ENCODE assay signal across 13 cellular contexts in genomic region chr11:11444027-11444799, GRCh38.
DNase-seq lines count a peak whose midpoint lies in the region; ATAC-seq and TF ChIP-seq lines count a peak whose summit lies in the region.
"Had no signal": no experiment of that assay in that cellular context is flagged by ENCODE, and none has a peak within 500 bp of the region (broad histone marks: within the 10 kb centered on the region; RNA-seq: fewer than 3 reads in every experiment).

No MANE protein-coding gene starts in this region.

- no peaks in the 10 kb centered on the region for H3K9me2 ChIP-seq in MM.1S (replicated peaks; ENCODE audit: insufficient read depth, low read length)

- no peaks in the 10 kb centered on the region for H3K79me2 ChIP-seq in MM.1S (ENCODE audit: low read length)

- H3K27ac ChIP-seq in C4-2B (peak overlapping the region; percentile 15; the same call in 1 of the 2 replicates), gastroesophageal sphincter (peak overlapping the region in 3 of 4 donors; percentile 78 to 86 (median 79)), prostate gland (peak overlapping the region; percentile 51 to 61), MM.1S (ENCODE audit: low read length) (no peak overlapping the region)

- H3K9ac ChIP-seq in MM.1S (ENCODE audit: low read length), result no peak overlapping the region

- H3K4me1 ChIP-seq in gastroesophageal sphincter, result peaks cover 0 to 37% (median 11%) of the 10 kb centered on the region in 3 donors
- H3K4me1 ChIP-seq in prostate gland (replicated peaks), result no peaks in the 10 kb centered on the region
- H3K4me1 ChIP-seq in MM.1S (ENCODE audit: low read length), result no peaks in the 10 kb centered on the region

- no peaks in the 10 kb centered on the region for H4K20me1 ChIP-seq in MM.1S (ENCODE audit: insufficient read depth, low read length)

- DNase-seq in RPMI7951 (ENCODE audit: low read depth) (peak; percentile 65), prostate gland (ENCODE audit: low spot score) (peak; percentile 64), HPDE6-E6E7 (ENCODE audit: extremely low spot score) (no peak), NCI-H2107 treated with DMSO at 0.1 percent for 48 hours (lab: John Stamatoyannopoulos, UW; ENCODE audit: unreplicated experiment) (no peak), hypothalamus (lab: John Stamatoyannopoulos, UW) (no peak), MM.1S (no peak)
- DNase-seq: activated CD8-positive, alpha-beta T cell treated with anti-CD3 and anti-CD28 coated beads for 36 hours; AML-193; GF-D8; NCI-H1436 treated with DMSO at 0.1 percent for 48 hours; stimulated activated CD4-positive, alpha-beta T cell treated with anti-CD3 and anti-CD28 coated beads, Interleukin-4, amount 100 ng/mL, for 4 hours had no signal

- peaks cover 0 to 10% of the 10 kb centered on the region in 2 donors for H3K36me3 ChIP-seq in gastroesophageal sphincter
- H3K36me3 ChIP-seq in prostate gland, result no peaks in the 10 kb centered on the region
- H3K36me3 ChIP-seq in MM.1S (replicated peaks; ENCODE audit: insufficient read depth, low read length), result no peaks in the 10 kb centered on the region

- TF ChIP-seq CTCF in C4-2B (conservative IDR thresholded peaks at IDR 0.05) (no peak), gastroesophageal sphincter (IDR thresholded peaks at IDR 0.05) (no peak), prostate gland (IDR thresholded peaks at IDR 0.05) (no peak), MM.1S (IDR thresholded peaks at IDR 0.05; ENCODE audit: low read length) (no peak)

- H3K4me3 ChIP-seq in gastroesophageal sphincter (no peak overlapping the region), prostate gland (no peak overlapping the region), MM.1S (ENCODE audit: low read length) (no peak overlapping the region)

- intact Hi-C loops in prostate gland (cut with DNase I), result no loop called here

- no peaks in the 10 kb centered on the region for H3K9me3 ChIP-seq in gastroesophageal sphincter
- H3K9me3 ChIP-seq in prostate gland, result no peaks in the 10 kb centered on the region
- no peaks in the 10 kb centered on the region for H3K9me3 ChIP-seq in MM.1S (replicated peaks; ENCODE audit: insufficient read depth, low read length)

- TF ChIP-seq EP300 in gastroesophageal sphincter (IDR thresholded peaks at IDR 0.05), result no peak

- TF ChIP-seq POLR2A in gastroesophageal sphincter (IDR thresholded peaks at IDR 0.05), result no peak
- TF ChIP-seq POLR2A in prostate gland (IDR thresholded peaks at IDR 0.05), result no peak

- ATAC-seq in gastroesophageal sphincter, result peak; percentile 11
- ATAC-seq: activated CD8-positive, alpha-beta T cell treated with anti-CD3 and anti-CD28 coated beads for 36 hours had no signal

- no peak overlapping the region for H2AFZ ChIP-seq in MM.1S (ENCODE audit: low read length)

- H3K27me3 ChIP-seq in gastroesophageal sphincter (no peaks in the 10 kb centered on the region), prostate gland (replicated peaks; ENCODE audit: insufficient read depth) (no peaks in the 10 kb centered on the region), MM.1S (replicated peaks; ENCODE audit: insufficient read depth, low read length) (no peaks in the 10 kb centered on the region)

- WGBS in gastroesophageal sphincter (ENCODE audit: low coverage in 1 of 2), 2 donors, result 49% methylated on average over 9 of the region's 13 CpGs; no CpG with 5 or more reads in 1 of the 2 donors
- 37% methylated on average over 13 of the region's 13 CpGs for WGBS in prostate gland

- no peaks in the 10 kb centered on the region for H3F3A ChIP-seq in MM.1S (ENCODE audit: insufficient read depth, low read length)

- H3K4me2 ChIP-seq in MM.1S (ENCODE audit: low read depth, low read length), result no peak overlapping the region

Comparison
In these comparisons a context has a peak if more than half of its experiments do, and no peak if none do; other contexts are left out.
1. DNase-seq: peak in RPMI7951 (single experiment) and prostate gland (single experiment); none in HPDE6-E6E7 (single experiment), NCI-H2107 treated with DMSO at 0.1 percent for 48 hours (single experiment), hypothalamus (0 of 51) and MM.1S (single experiment).